ENCODE assay signal across 11 cellular contexts in genomic region chr1:231355171-231355570, GRCh38.
"Had no signal": no experiment of that assay in that cellular context is flagged by ENCODE, and none has a peak within 500 bp of the region (broad histone marks: within the 10 kb centered on the region; RNA-seq: fewer than 3 reads in every experiment).

No MANE protein-coding gene starts in this region.

- H3K9me3 Mint-ChIP-seq: activated naive CD4-positive, alpha-beta T cell treated with anti-CD3 and anti-CD28 coated beads, Interleukin-2, amount 50 U/mL, for 24 hours; activated T-helper 1 cell treated with anti-CD3 and anti-CD28 coated beads, Interleukin-12 subunit alpha, Interleukin-12 subunit beta, Interleukin-2, Interleukin-4 antibody, amounts not matched to agents 30 ng/mL and 10 ng/mL and 1 ng/mL, durations not matched to agents 14 hours and 24 hours and 36 hours; naive thymus-derived CD8-positive, alpha-beta T cell had no signal

- H3K27me3 ChIP-seq: dorsolateral prefrontal cortex, esophagus squamous epithelium had no signal

- ATAC-seq: activated CD4-positive, CD25-positive, alpha-beta regulatory T cell treated with anti-CD3 and anti-CD28 coated beads, Interleukin-2, amount 50 U/mL, for 24 hours; naive thymus-derived CD8-positive, alpha-beta T cell had no signal

- H3K27ac Mint-ChIP-seq: activated T-helper 1 cell treated with anti-CD3 and anti-CD28 coated beads, Interleukin-12 subunit alpha, Interleukin-12 subunit beta, Interleukin-2, Interleukin-4 antibody, amounts not matched to agents 30 ng/mL and 10 ng/mL and 1 ng/mL, durations not matched to agents 14 hours and 24 hours and 36 hours had no signal

- H3K9me3 ChIP-seq: esophagus squamous epithelium had no signal

- FAIRE-seq: bronchial epithelial cell, urothelium cell line had no signal

- H3K27ac ChIP-seq: dorsolateral prefrontal cortex, esophagus squamous epithelium had no signal

- H3K4me3 ChIP-seq: dorsolateral prefrontal cortex, esophagus squamous epithelium had no signal

- DNase-seq: activated CD4-positive, alpha-beta T cell treated with anti-CD3 and anti-CD28 coated beads, Interleukin-2, amount 50 U/mL, for 48 hours; dorsolateral prefrontal cortex; esophagus squamous epithelium; naive thymus-derived CD8-positive, alpha-beta T cell; occipital lobe; stimulated activated CD4-positive, alpha-beta T cell treated with anti-CD3 and anti-CD28 coated beads, Interleukin-4, amount 100 ng/mL, for 4 hours had no signal

- H3K27me3 Mint-ChIP-seq: activated naive CD4-positive, alpha-beta T cell treated with anti-CD3 and anti-CD28 coated beads, Interleukin-2, amount 50 U/mL, for 24 hours; naive thymus-derived CD8-positive, alpha-beta T cell had no signal

- H3K4me3 Mint-ChIP-seq: activated naive CD4-positive, alpha-beta T cell treated with anti-CD3 and anti-CD28 coated beads, Interleukin-2, amount 50 U/mL, for 24 hours; activated T-helper 1 cell treated with anti-CD3 and anti-CD28 coated beads, Interleukin-12 subunit alpha, Interleukin-12 subunit beta, Interleukin-2, Interleukin-4 antibody, amounts not matched to agents 30 ng/mL and 10 ng/mL and 1 ng/mL, durations not matched to agents 14 hours and 24 hours and 36 hours; naive thymus-derived CD8-positive, alpha-beta T cell had no signal
